In the genomic region with DNA sequence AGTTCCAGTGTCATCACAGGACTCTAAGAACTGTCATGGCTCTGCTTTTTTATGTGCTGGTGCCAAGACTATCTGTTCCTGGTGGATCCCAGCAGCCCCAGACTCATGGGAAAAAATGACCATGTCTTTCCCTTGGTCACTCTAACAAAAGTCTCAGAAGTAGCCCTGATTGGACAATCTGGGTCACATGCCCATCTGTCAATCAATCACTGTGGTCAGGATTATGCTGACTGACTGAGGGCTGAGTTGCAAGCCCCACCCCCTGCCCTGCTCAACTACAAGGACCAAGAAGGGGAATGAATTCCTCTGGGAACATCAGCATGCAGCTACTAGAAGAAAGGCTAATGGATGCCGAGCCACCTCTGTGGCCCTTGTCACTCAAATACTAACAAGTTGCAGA, we compare ENCODE assay signal across 32 cellular contexts.
"Had no signal": no experiment of that assay in that cellular context is flagged by ENCODE, and none has a peak within 500 bp of the region (broad histone marks: within the 10 kb centered on the region; RNA-seq: fewer than 3 reads in every experiment).

No MANE protein-coding gene starts in this region.

- FAIRE-seq: astrocyte, bronchial epithelial cell, frontal cortex had no signal

- H3K9me3 Mint-ChIP-seq: activated CD4-positive, alpha-beta memory T cell treated with anti-CD3 and anti-CD28 coated beads, Interleukin-2, amount 10 ng/mL, durations not matched to agents 7 days and 5 days; activated naive CD4-positive, alpha-beta T cell treated with anti-CD3 and anti-CD28 coated beads, Interleukin-2, amount 10 ng/mL, durations not matched to agents 7 days and 5 days; activated naive CD8-positive, alpha-beta T cell treated with anti-CD3 and anti-CD28 coated beads, Interleukin-2, amount 10 ng/mL, durations not matched to agents 7 days and 5 days; activated T-cell treated with anti-CD3 and anti-CD28 coated beads, Interleukin-2, amount 50 U/mL, for 24 hours; central memory CD8-positive, alpha-beta T cell; dendritic cell treated with granulocyte-macrophage colony-stimulating factor and Interleukin-4, amounts not matched to agents 40 ng/mL and 50 ng/mL, for 4 days; T-helper 2 cell treated with Interferon-gamma antibody and Interleukin-4, amounts not matched to agents 5 μg/mL and 100 μg/mL, for 36 hours had no signal

- H3K4me3 Mint-ChIP-seq: activated CD4-positive, alpha-beta memory T cell treated with anti-CD3 and anti-CD28 coated beads, Interleukin-2, amount 10 ng/mL, durations not matched to agents 7 days and 5 days; activated CD4-positive, alpha-beta T cell treated with anti-CD3 and anti-CD28 coated beads for 36 hours; activated CD4-positive, alpha-beta T cell treated with anti-CD3 and anti-CD28 coated beads, Interleukin-2, amount 10 ng/mL, durations not matched to agents 7 days and 5 days; activated naive CD4-positive, alpha-beta T cell treated with anti-CD3 and anti-CD28 coated beads, Interleukin-2, amount 10 ng/mL, durations not matched to agents 7 days and 5 days; activated naive CD8-positive, alpha-beta T cell treated with anti-CD3 and anti-CD28 coated beads, Interleukin-2, amount 10 ng/mL, durations not matched to agents 7 days and 5 days; activated T-cell treated with anti-CD3 and anti-CD28 coated beads, Interleukin-2, amount 50 U/mL, for 24 hours; activated T-cell treated with anti-CD3 and anti-CD28 coated beads, Interleukin-2, amount 50 U/mL, for 72 hours; central memory CD8-positive, alpha-beta T cell; dendritic cell treated with granulocyte-macrophage colony-stimulating factor and Interleukin-4, amounts not matched to agents 40 ng/mL and 50 ng/mL, for 4 days; endodermal cell; T-helper 17 cell; T-helper 2 cell treated with Interferon-gamma antibody and Interleukin-4, amounts not matched to agents 5 μg/mL and 100 μg/mL, for 36 hours had no signal

- ATAC-seq: activated CD4-positive, alpha-beta T cell treated with anti-CD3 and anti-CD28 coated beads for 36 hours; activated T-cell treated with anti-CD3 and anti-CD28 coated beads, Interleukin-2, amount 50 U/mL, for 72 hours; esophagus mucosa; T-helper 17 cell had no signal

- H3K27me3 ChIP-seq: brain microvascular endothelial cell had no signal

- H3K4me1 Mint-ChIP-seq: activated CD4-positive, alpha-beta memory T cell treated with anti-CD3 and anti-CD28 coated beads, Interleukin-2, amount 10 ng/mL, durations not matched to agents 7 days and 5 days; activated CD4-positive, alpha-beta T cell treated with anti-CD3 and anti-CD28 coated beads for 36 hours; activated CD4-positive, alpha-beta T cell treated with anti-CD3 and anti-CD28 coated beads, Interleukin-2, amount 10 ng/mL, durations not matched to agents 7 days and 5 days; activated naive CD4-positive, alpha-beta T cell treated with anti-CD3 and anti-CD28 coated beads, Interleukin-2, amount 10 ng/mL, durations not matched to agents 7 days and 5 days; activated naive CD8-positive, alpha-beta T cell treated with anti-CD3 and anti-CD28 coated beads, Interleukin-2, amount 10 ng/mL, durations not matched to agents 7 days and 5 days; central memory CD8-positive, alpha-beta T cell; T-helper 17 cell had no signal

- H3K27ac ChIP-seq: brain microvascular endothelial cell, coronary artery, dorsolateral prefrontal cortex, WERI-Rb-1 had no signal

- H3K36me3 Mint-ChIP-seq: activated naive CD4-positive, alpha-beta T cell treated with anti-CD3 and anti-CD28 coated beads, Interleukin-2, amount 10 ng/mL, durations not matched to agents 7 days and 5 days; activated naive CD4-positive, alpha-beta T cell treated with anti-CD3 and anti-CD28 coated beads, Interleukin-2, amount 50 U/mL, for 72 hours; activated naive CD8-positive, alpha-beta T cell treated with anti-CD3 and anti-CD28 coated beads, Interleukin-2, amount 10 ng/mL, durations not matched to agents 7 days and 5 days had no signal

- H3K4me3 ChIP-seq: coronary artery, dorsolateral prefrontal cortex had no signal

- DNase-seq: activated CD4-positive, alpha-beta memory T cell treated with anti-CD3 and anti-CD28 coated beads, Interleukin-2, amount 10 ng/mL, durations not matched to agents 7 days and 5 days; activated CD4-positive, alpha-beta T cell treated with anti-CD3 and anti-CD28 coated beads for 36 hours; activated CD4-positive, alpha-beta T cell treated with anti-CD3 and anti-CD28 coated beads, Interleukin-2, amount 10 ng/mL, durations not matched to agents 7 days and 5 days; activated CD4-positive, alpha-beta T cell treated with anti-CD3 and anti-CD28 coated beads, Interleukin-2, amount 50 U/mL, for 4 hours; activated CD4-positive, CD25-positive, alpha-beta regulatory T cell; activated CD4-positive, CD25-positive, alpha-beta regulatory T cell treated with anti-CD3 and anti-CD28 coated beads, Interleukin-2, amount 50 U/mL, for 72 hours; activated CD8-positive, alpha-beta memory T cell treated with anti-CD3 and anti-CD28 coated beads, Interleukin-2, amount 50 U/mL, for 48 hours; activated gamma-delta T cell; activated naive CD4-positive, alpha-beta T cell; activated naive CD4-positive, alpha-beta T cell treated with anti-CD3 and anti-CD28 coated beads, Interleukin-2, amount 10 ng/mL, durations not matched to agents 7 days and 5 days; activated naive CD8-positive, alpha-beta T cell treated with anti-CD3 and anti-CD28 coated beads, Interleukin-2, amount 10 ng/mL, durations not matched to agents 7 days and 5 days; activated T-cell treated with anti-CD3 and anti-CD28 coated beads for 4 hours; activated T-cell treated with anti-CD3 and anti-CD28 coated beads, Interleukin-2, amount 50 U/mL, for 24 hours; activated T-cell treated with anti-CD3 and anti-CD28 coated beads, Interleukin-2, amount 50 U/mL, for 72 hours; brain microvascular endothelial cell; dorsolateral prefrontal cortex; effector memory CD4-positive, alpha-beta T cell; endodermal cell; foreskin fibroblast; head of caudate nucleus; T-helper 17 cell; T1000; WERI-Rb-1 had no signal

- H3K27ac Mint-ChIP-seq: activated CD4-positive, alpha-beta memory T cell treated with anti-CD3 and anti-CD28 coated beads, Interleukin-2, amount 10 ng/mL, durations not matched to agents 7 days and 5 days; activated CD4-positive, alpha-beta T cell treated with anti-CD3 and anti-CD28 coated beads for 36 hours; activated CD4-positive, alpha-beta T cell treated with anti-CD3 and anti-CD28 coated beads, Interleukin-2, amount 10 ng/mL, durations not matched to agents 7 days and 5 days; activated naive CD4-positive, alpha-beta T cell treated with anti-CD3 and anti-CD28 coated beads, Interleukin-2, amount 10 ng/mL, durations not matched to agents 7 days and 5 days; activated naive CD8-positive, alpha-beta T cell treated with anti-CD3 and anti-CD28 coated beads, Interleukin-2, amount 10 ng/mL, durations not matched to agents 7 days and 5 days; activated T-cell treated with anti-CD3 and anti-CD28 coated beads, Interleukin-2, amount 50 U/mL, for 24 hours; activated T-cell treated with anti-CD3 and anti-CD28 coated beads, Interleukin-2, amount 50 U/mL, for 72 hours; dendritic cell treated with granulocyte-macrophage colony-stimulating factor and Interleukin-4, amounts not matched to agents 40 ng/mL and 50 ng/mL, for 4 days; endodermal cell; T-helper 17 cell; T-helper 2 cell treated with Interferon-gamma antibody and Interleukin-4, amounts not matched to agents 5 μg/mL and 100 μg/mL, for 36 hours had no signal

- H3K36me3 ChIP-seq: brain microvascular endothelial cell, WERI-Rb-1 had no signal
